ENCODE assay signal across 9 cellular contexts in the genomic region with DNA sequence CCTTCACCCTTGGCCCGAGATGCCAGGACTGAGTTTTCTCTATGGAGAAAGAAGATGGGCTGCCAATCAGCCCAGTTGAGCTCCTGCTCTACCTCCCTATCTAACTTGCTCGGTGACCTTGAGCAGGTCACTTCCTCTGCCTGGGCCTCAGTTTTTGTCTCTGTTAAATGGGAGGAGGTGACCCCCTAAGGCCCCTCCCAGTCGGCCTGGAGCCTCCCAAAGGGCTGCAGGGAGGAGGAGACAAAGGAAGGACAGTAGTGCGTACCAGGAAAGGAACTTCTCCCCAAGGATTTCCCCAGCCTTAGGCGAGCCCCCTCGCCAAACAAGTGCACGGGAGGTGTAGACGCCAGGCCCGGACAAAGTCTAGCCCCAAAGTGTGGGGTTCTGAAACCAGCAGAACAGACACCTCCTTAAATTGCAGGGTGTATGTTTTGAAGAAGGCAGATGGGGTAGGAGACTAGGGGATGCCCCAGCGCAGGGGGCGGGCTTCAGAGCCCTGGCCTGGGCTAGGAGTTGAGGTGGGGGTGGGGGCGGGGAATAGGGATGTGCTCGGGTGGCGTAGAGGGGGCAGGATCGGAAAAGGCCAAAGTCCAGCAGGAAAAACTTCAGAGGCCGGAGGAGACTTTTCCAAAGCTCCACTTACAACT. TPM values are rescaled to one million over a fixed set of nuclear protein-coding genes. Genes with fewer than 3 reads are reported as not detected.
A peak's percentile ranks its signal among the peaks of the same experiment; 100 is the strongest.
DNase-seq lines count a peak whose midpoint lies in the region; TF ChIP-seq lines count a peak whose summit lies in the region.
"Had no signal": no experiment of that assay in that cellular context is flagged by ENCODE, and none has a peak within 500 bp of the region (broad histone marks: within the 10 kb centered on the region; RNA-seq: fewer than 3 reads in every experiment).

No MANE protein-coding gene starts in this region.

- DNase-seq in GM12865 (ENCODE audit: low read depth) (no peak), left ventricle myocardium inferior (no peak), islet precursor cell (no peak), NCI-H524 treated with DMSO at 0.1 percent for 48 hours (lab: John Stamatoyannopoulos, UW) (no peak), HuH-7.5 (ENCODE audit: low spot score) (no peak), NCI-H345 (lab: John Stamatoyannopoulos, UW) (no peak)

- no peak for TF ChIP-seq CTCF in GM12865 (IDR thresholded peaks at IDR 0.05; ENCODE audit: insufficient read depth, low read depth, low read length, missing control alignments)
- TF ChIP-seq CTCF in WI38 (IDR thresholded peaks at IDR 0.05; ENCODE audit: low read depth, low read length), result no peak
- no peak for TF ChIP-seq CTCF in left ventricle myocardium inferior (IDR thresholded peaks at IDR 0.05; ENCODE audit: borderline replicate concordance)

- H3K4me1 ChIP-seq in left ventricle myocardium inferior (peaks cover 67% of the 10 kb centered on the region), skeletal muscle satellite cell (ENCODE audit: control insufficient read depth, insufficient read depth, low read length) (peaks cover 12% of the 10 kb centered on the region)

- H3K4me2 ChIP-seq in skeletal muscle satellite cell (ENCODE audit: low read length), result peak overlapping the region; percentile 95

- peak overlapping the region; percentile 97 for H3K27ac ChIP-seq in left ventricle myocardium inferior (replicated peaks)

- intact Hi-C loops in left ventricle myocardium inferior (cut with micrococcal nuclease), result no loop called here

- H3K9ac ChIP-seq in skeletal muscle satellite cell (ENCODE audit: low read depth, low read length), result peak overlapping the region; percentile 68

- H3K27me3 ChIP-seq in left ventricle myocardium inferior (ENCODE audit: low read depth), result no peaks in the 10 kb centered on the region
- peaks cover 32% of the 10 kb centered on the region for H3K27me3 ChIP-seq in skeletal muscle satellite cell (ENCODE audit: control insufficient read depth, insufficient read depth, low read length)

- H3K36me3 ChIP-seq in left ventricle myocardium inferior, result peaks cover 19% of the 10 kb centered on the region
- no peaks in the 10 kb centered on the region for H3K36me3 ChIP-seq in skeletal muscle satellite cell (ENCODE audit: insufficient read depth, low read length)

- H3K4me3 ChIP-seq in GM12865 (ENCODE audit: low read depth, low read length), result peak overlapping the region; percentile 82
- peak overlapping the region; percentile 68 for H3K4me3 ChIP-seq in WI38 (ENCODE audit: low read depth, low read length)
- H3K4me3 ChIP-seq in left ventricle myocardium inferior, result peak overlapping the region; percentile 98
- H3K4me3 ChIP-seq in skeletal muscle satellite cell (ENCODE audit: low read length), result peak overlapping the region; percentile 72

- H3K9me3 ChIP-seq in left ventricle myocardium inferior (replicated peaks) (no peaks in the 10 kb centered on the region), skeletal muscle satellite cell (replicated peaks; ENCODE audit: low read length) (no peaks in the 10 kb centered on the region)

RNA-seq across cellular contexts. Expression of a gene that starts 1.0 kb away (rescaled TPM):
- 85.4 TPM for total RNA-seq in left ventricle myocardium inferior
- 1.8 and 2.2 TPM in 2 replicates for total RNA-seq in skeletal muscle satellite cell (2012; rRNA removed)

RNA-seq across cellular contexts. Expression of a gene that starts 54.4 kb away (rescaled TPM):
- total RNA-seq in left ventricle myocardium inferior, result 0.41 TPM
- total RNA-seq in skeletal muscle satellite cell (2012; rRNA removed), result not detected in 2 replicates
- total RNA-seq: cerebellum had no signal
